Comparison of ENCODE assay signal across 15 cellular contexts in the genomic region with DNA sequence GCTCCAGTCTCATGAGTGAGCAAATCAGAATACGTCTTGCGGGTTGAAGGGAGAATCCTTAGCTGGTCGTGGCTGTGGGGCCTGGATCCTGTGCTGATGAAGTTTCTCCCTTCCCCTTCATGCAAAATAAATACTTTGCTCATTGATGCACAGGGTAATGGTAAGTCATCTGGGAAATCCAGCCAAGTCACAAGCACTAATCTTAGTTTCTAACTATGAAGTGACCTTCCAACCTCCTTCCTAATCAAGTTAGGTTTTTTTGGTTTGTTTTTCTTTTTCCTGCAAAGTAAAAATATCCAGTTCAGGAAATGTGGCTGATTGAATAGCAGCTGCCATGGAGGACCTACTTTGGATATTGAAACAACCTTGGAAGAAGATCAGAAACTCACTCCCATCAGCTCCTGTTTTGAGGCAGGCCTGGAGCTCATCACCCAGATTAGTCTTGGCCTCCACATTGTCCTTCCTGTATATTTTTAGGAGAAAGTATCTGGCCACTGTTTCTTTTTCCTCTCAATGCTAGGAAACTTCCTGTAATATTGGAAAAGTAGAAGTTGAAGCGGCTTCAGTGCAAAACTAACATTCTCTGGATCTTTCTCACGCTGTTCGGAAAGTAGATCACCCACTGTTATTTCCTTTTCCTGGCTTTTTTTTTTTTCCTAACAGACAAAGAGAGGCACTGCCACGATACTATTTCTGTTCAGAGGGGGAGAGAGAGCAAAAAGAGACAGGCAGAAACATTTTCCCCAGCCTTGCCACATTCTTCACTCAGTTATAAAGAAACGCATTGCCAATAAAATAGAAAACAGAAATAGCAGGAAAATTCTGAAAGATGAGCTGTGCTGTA. TPM values are rescaled to one million over a fixed set of nuclear protein-coding genes. Genes with fewer than 3 reads are reported as not detected.
DNase-seq lines count a peak whose midpoint lies in the region; ATAC-seq and TF ChIP-seq lines count a peak whose summit lies in the region.
"Had no signal": no experiment of that assay in that cellular context is flagged by ENCODE, and none has a peak within 500 bp of the region (broad histone marks: within the 10 kb centered on the region; RNA-seq: fewer than 3 reads in every experiment).

No MANE protein-coding gene starts in this region.

- no peaks in the 10 kb centered on the region for H3K4me1 Mint-ChIP-seq in central memory CD8-positive, alpha-beta T cell
- peaks cover 11% of the 10 kb centered on the region for H3K4me1 Mint-ChIP-seq in osteocyte (ENCODE audit: unreplicated experiment)
- no peaks in the 10 kb centered on the region for H3K4me1 Mint-ChIP-seq in T-helper 2 cell treated with Interferon-gamma antibody and Interleukin-4, amounts not matched to agents 5 μg/mL and 100 μg/mL, for 36 hours (ENCODE audit: low read depth)
- H3K4me1 Mint-ChIP-seq: activated CD4-positive, alpha-beta memory T cell treated with anti-CD3 and anti-CD28 coated beads, Interleukin-2, amount 10 ng/mL, durations not matched to agents 7 days and 5 days had no signal

- no peaks in the 10 kb centered on the region for H3K36me3 Mint-ChIP-seq in central memory CD8-positive, alpha-beta T cell (ENCODE audit: insufficient read depth)
- H3K36me3 Mint-ChIP-seq in osteocyte (ENCODE audit: unreplicated experiment), result no peaks in the 10 kb centered on the region
- H3K36me3 Mint-ChIP-seq in T-helper 2 cell treated with Interferon-gamma antibody and Interleukin-4, amounts not matched to agents 5 μg/mL and 100 μg/mL, for 36 hours (ENCODE audit: low read depth), result no peaks in the 10 kb centered on the region
- H3K36me3 Mint-ChIP-seq: stimulated activated memory B cell treated with anti-CD40 and anti-IgM and Interleukin-4, amounts not matched to agents 10 μg/mL and 1 μg/mL and 100 μg/mL, for 72 hours had no signal

- H3K4me2 ChIP-seq in BLaER1, result peak overlapping the region; percentile 85

- no peaks in the 10 kb centered on the region for H4K20me1 ChIP-seq in BLaER1

- no peaks in the 10 kb centered on the region for H3K36me3 ChIP-seq in BLaER1
- no peaks in the 10 kb centered on the region for H3K36me3 ChIP-seq in right atrium auricular region
- H3K36me3 ChIP-seq: sigmoid colon had no signal

- DNase-seq in central memory CD8-positive, alpha-beta T cell (ENCODE audit: low spot score in 2 of 2), result no peak
- DNase-seq in right atrium auricular region (ENCODE audit: low spot score), result no peak
- no peak for DNase-seq in osteocyte (ENCODE audit: extremely low spot score, unreplicated experiment)
- DNase-seq in lower leg skin (ENCODE audit: low spot score in 2 of 2), result no peak
- no peak for DNase-seq in GM13976 (ENCODE audit: low spot score)
- no peak for DNase-seq in epidermal melanocyte (ENCODE audit: insufficient read length, low spot score)
- no peak for DNase-seq in T-helper 2 cell treated with Interferon-gamma antibody and Interleukin-4, amounts not matched to agents 5 μg/mL and 100 μg/mL, for 36 hours (ENCODE audit: low spot score)
- DNase-seq: activated CD4-positive, alpha-beta memory T cell treated with anti-CD3 and anti-CD28 coated beads, Interleukin-2, amount 10 ng/mL, durations not matched to agents 7 days and 5 days; effector memory CD4-positive, alpha-beta T cell; naive thymus-derived CD4-positive, alpha-beta T cell; NCI-H2171; sigmoid colon had no signal

- H3K27ac ChIP-seq in BLaER1 (peak overlapping the region; percentile 88), right atrium auricular region (peak overlapping the region; percentile 4 to 36)

- no peaks in the 10 kb centered on the region for H3K27me3 Mint-ChIP-seq in central memory CD8-positive, alpha-beta T cell
- H3K27me3 Mint-ChIP-seq in osteocyte (ENCODE audit: unreplicated experiment), result no peaks in the 10 kb centered on the region
- H3K27me3 Mint-ChIP-seq in T-helper 2 cell treated with Interferon-gamma antibody and Interleukin-4, amounts not matched to agents 5 μg/mL and 100 μg/mL, for 36 hours (ENCODE audit: low read depth), result peaks cover 5% of the 10 kb centered on the region
- H3K27me3 Mint-ChIP-seq: activated CD4-positive, alpha-beta memory T cell treated with anti-CD3 and anti-CD28 coated beads, Interleukin-2, amount 10 ng/mL, durations not matched to agents 7 days and 5 days; stimulated activated memory B cell treated with anti-CD40 and anti-IgM and Interleukin-4, amounts not matched to agents 10 μg/mL and 1 μg/mL and 100 μg/mL, for 72 hours had no signal

- no peak for ATAC-seq in central memory CD8-positive, alpha-beta T cell (replicated peaks; ENCODE audit: extremely low read depth, poor library complexity, severe bottlenecking)
- ATAC-seq: naive thymus-derived CD4-positive, alpha-beta T cell; stimulated activated memory B cell treated with anti-CD40 and anti-IgM and Interleukin-4, amounts not matched to agents 10 μg/mL and 1 μg/mL and 100 μg/mL, for 72 hours had no signal

- peak overlapping the region; percentile 38 for H3K27ac Mint-ChIP-seq in central memory CD8-positive, alpha-beta T cell (ENCODE audit: low read depth)
- peak overlapping the region; percentile 87 for H3K27ac Mint-ChIP-seq in osteocyte (ENCODE audit: unreplicated experiment)
- H3K27ac Mint-ChIP-seq in T-helper 2 cell treated with Interferon-gamma antibody and Interleukin-4, amounts not matched to agents 5 μg/mL and 100 μg/mL, for 36 hours, result no peak overlapping the region
- H3K27ac Mint-ChIP-seq: activated CD4-positive, alpha-beta memory T cell treated with anti-CD3 and anti-CD28 coated beads, Interleukin-2, amount 10 ng/mL, durations not matched to agents 7 days and 5 days; activated T-helper 1 cell treated with anti-CD3 and anti-CD28 coated beads, Interleukin-12 subunit alpha, Interleukin-12 subunit beta, Interleukin-2, Interleukin-4 antibody, amounts not matched to agents 30 ng/mL and 10 ng/mL and 1 ng/mL, durations not matched to agents 14 hours and 24 hours and 36 hours; naive thymus-derived CD4-positive, alpha-beta T cell; stimulated activated memory B cell treated with anti-CD40 and anti-IgM and Interleukin-4, amounts not matched to agents 10 μg/mL and 1 μg/mL and 100 μg/mL, for 72 hours had no signal

- H3K4me1 ChIP-seq in BLaER1, result peaks cover 39% of the 10 kb centered on the region
- H3K4me1 ChIP-seq in right atrium auricular region, result peaks cover 0 to 18% of the 10 kb centered on the region in 2 donors

- H3K9me3 Mint-ChIP-seq in central memory CD8-positive, alpha-beta T cell, result no peaks in the 10 kb centered on the region
- no peaks in the 10 kb centered on the region for H3K9me3 Mint-ChIP-seq in osteocyte (ENCODE audit: unreplicated experiment)
- H3K9me3 Mint-ChIP-seq in T-helper 2 cell treated with Interferon-gamma antibody and Interleukin-4, amounts not matched to agents 5 μg/mL and 100 μg/mL, for 36 hours, result no peaks in the 10 kb centered on the region
- H3K9me3 Mint-ChIP-seq: activated CD4-positive, alpha-beta memory T cell treated with anti-CD3 and anti-CD28 coated beads, Interleukin-2, amount 10 ng/mL, durations not matched to agents 7 days and 5 days; activated T-helper 1 cell treated with anti-CD3 and anti-CD28 coated beads, Interleukin-12 subunit alpha, Interleukin-12 subunit beta, Interleukin-2, Interleukin-4 antibody, amounts not matched to agents 30 ng/mL and 10 ng/mL and 1 ng/mL, durations not matched to agents 14 hours and 24 hours and 36 hours; stimulated activated memory B cell treated with anti-CD40 and anti-IgM and Interleukin-4, amounts not matched to agents 10 μg/mL and 1 μg/mL and 100 μg/mL, for 72 hours had no signal

- 54 to 67% methylated on average over 8 of the region's 8 CpGs for WGBS in lower leg skin, 2 donors

- TF ChIP-seq CTCF in right atrium auricular region (IDR thresholded peaks at IDR 0.05) (no peak), osteocyte (IDR thresholded peaks at IDR 0.05) (no peak), lower leg skin (IDR thresholded peaks at IDR 0.05) (no peak), GM13976 (IDR thresholded peaks at IDR 0.05; ENCODE audit: borderline replicate concordance, control extremely low read depth, extremely low read depth, insufficient read depth, missing control alignments) (no peak)

- intact Hi-C loops in lower leg skin (cut with DNase I; ENCODE audit: low total_unique reads), result no loop called here

- no peaks in the 10 kb centered on the region for H3K27me3 ChIP-seq in BLaER1
- H3K27me3 ChIP-seq in right atrium auricular region, result no peaks in the 10 kb centered on the region
- H3K27me3 ChIP-seq: sigmoid colon had no signal

- H3K9me3 ChIP-seq in BLaER1 (peaks cover 17% of the 10 kb centered on the region), right atrium auricular region (no peaks in the 10 kb centered on the region)
- H3K9me3 ChIP-seq: sigmoid colon had no signal

- H3K9ac ChIP-seq in BLaER1, result peak overlapping the region; percentile 77

- in situ Hi-C loops in GM13976 (cut with MboI; ENCODE audit: low sequenced_read_pairs, unreplicated experiment), result no loop called here

- H3K4me3 Mint-ChIP-seq in central memory CD8-positive, alpha-beta T cell, result no peak overlapping the region
- H3K4me3 Mint-ChIP-seq in osteocyte (ENCODE audit: unreplicated experiment), result no peak overlapping the region
- no peak overlapping the region for H3K4me3 Mint-ChIP-seq in T-helper 2 cell treated with Interferon-gamma antibody and Interleukin-4, amounts not matched to agents 5 μg/mL and 100 μg/mL, for 36 hours
- H3K4me3 Mint-ChIP-seq: activated CD4-positive, alpha-beta memory T cell treated with anti-CD3 and anti-CD28 coated beads, Interleukin-2, amount 10 ng/mL, durations not matched to agents 7 days and 5 days; activated T-helper 1 cell treated with anti-CD3 and anti-CD28 coated beads, Interleukin-12 subunit alpha, Interleukin-12 subunit beta, Interleukin-2, Interleukin-4 antibody, amounts not matched to agents 30 ng/mL and 10 ng/mL and 1 ng/mL, durations not matched to agents 14 hours and 24 hours and 36 hours; naive thymus-derived CD4-positive, alpha-beta T cell; stimulated activated memory B cell treated with anti-CD40 and anti-IgM and Interleukin-4, amounts not matched to agents 10 μg/mL and 1 μg/mL and 100 μg/mL, for 72 hours had no signal

- no peak for TF ChIP-seq POLR2A in lower leg skin (IDR thresholded peaks at IDR 0.05)

- H3K4me3 ChIP-seq in BLaER1 (peak overlapping the region; percentile 38), right atrium auricular region (no peak overlapping the region), lower leg skin (ENCODE audit: low read depth, poor library complexity, severe bottlenecking) (no peak overlapping the region)
- H3K4me3 ChIP-seq: sigmoid colon had no signal

RNA-seq across cellular contexts. Expression of a gene that starts 12.2 kb away (rescaled TPM):
- under 1 TPM; 0.19 to 0.63 TPM for total RNA-seq in right atrium auricular region
- total RNA-seq in osteocyte, result not detected in 2 replicates
- total RNA-seq in lower leg skin, result under 1 TPM in 2 of 4 donors, not detected in 2; 0.19 to 0.51 TPM

RNA-seq across cellular contexts. Expression of a gene that starts 30.7 kb away (rescaled TPM):
- total RNA-seq in right atrium auricular region (10 to 100 TPM in 1 of 2 donors, 1 to 10 TPM in 1; 8.9 to 19.6 TPM), osteocyte (26.2 and 29.3 TPM in 2 replicates), lower leg skin (10 to 100 TPM in 1 of 4 donors, 1 to 10 TPM in 3; 4.4 to 12.8 (median 6.5) TPM)
